ENCODE assay signal across 21 cellular contexts in genomic region chr4:151527699-151528098, GRCh38.
DNase-seq lines count a peak whose midpoint lies in the region; ATAC-seq, FAIRE-seq and TF ChIP-seq lines count a peak whose summit lies in the region.
"Had no signal": no experiment of that assay in that cellular context is flagged by ENCODE, and none has a peak within 500 bp of the region (broad histone marks: within the 10 kb centered on the region; RNA-seq: fewer than 3 reads in every experiment).

No MANE protein-coding gene starts in this region.

- in situ Hi-C loops in gastrocnemius medialis (cut with MboI; ENCODE audit: low sequenced_read_pairs in 4 of 4) = no loop called here

- intact Hi-C loops in Right ventricle myocardium superior (cut with DNase I) (no loop called here), left ventricle myocardium inferior (cut with micrococcal nuclease) (no loop called here), gastrocnemius medialis (cut with DNase I; ENCODE audit: low total_unique reads) (no loop called here)

- no peak for DNase-seq in Right ventricle myocardium superior
- DNase-seq in left ventricle myocardium inferior = no peak
- DNase-seq in RWPE2 (ENCODE audit: low spot score) = no peak
- DNase-seq in gastrocnemius medialis = no peak
- no peak for DNase-seq in SKM-1 (lab: John Stamatoyannopoulos, UW; ENCODE audit: unreplicated experiment)
- DNase-seq: CD4-positive, alpha-beta T cell; HCEC 1CT; NCI-H1092; NCI-H1417 treated with DMSO at 0.1 percent for 48 hours; NCI-H187; NCI-H510A; NCI-H69; RPMI8226; SHP77 treated with DMSO at 0.1 percent for 48 hours had no signal

- H3K27me3 ChIP-seq in left ventricle myocardium inferior (ENCODE audit: low read depth) = no peaks in the 10 kb centered on the region
- H3K27me3 ChIP-seq in RWPE2 (ENCODE audit: insufficient read depth, poor library complexity, severe bottlenecking) = no peaks in the 10 kb centered on the region
- H3K27me3 ChIP-seq in gastrocnemius medialis = no peaks in the 10 kb centered on the region
- H3K27me3 ChIP-seq: BLaER1 had no signal

- ATAC-seq in Right ventricle myocardium superior (ENCODE audit: poor library complexity) (peak; percentile 39), RWPE2 (ENCODE audit: low read depth) (peak; percentile 35; the same call in 1 of the 3 replicates), gastrocnemius medialis (peak in 1 of 2 donors; percentile 82), HG02623 (IDR thresholded peaks at IDR 0.05; ENCODE audit: unreplicated experiment) (no peak)

- no peaks in the 10 kb centered on the region for H3K9me3 ChIP-seq in left ventricle myocardium inferior (replicated peaks)
- H3K9me3 ChIP-seq in RWPE2 (ENCODE audit: severe bottlenecking) = no peaks in the 10 kb centered on the region
- no peaks in the 10 kb centered on the region for H3K9me3 ChIP-seq in gastrocnemius medialis
- H3K9me3 ChIP-seq: BLaER1 had no signal

- H3K4me1 ChIP-seq in left ventricle myocardium inferior = no peaks in the 10 kb centered on the region
- H3K4me1 ChIP-seq in RWPE2 (ENCODE audit: insufficient read depth, poor library complexity, severe bottlenecking) = peaks cover 32% of the 10 kb centered on the region
- peaks cover 44 to 56% of the 10 kb centered on the region in 2 donors for H3K4me1 ChIP-seq in gastrocnemius medialis

- TF ChIP-seq POLR2A in gastrocnemius medialis (IDR thresholded peaks at IDR 0.05) = no peak

- peak; percentile 5 for FAIRE-seq in islet of Langerhans (lab: Jason Lieb, UNC)
- FAIRE-seq: A204.1, D721Med, GM19239, H1 had no signal

- H3K27ac ChIP-seq in left ventricle myocardium inferior (replicated peaks) (no peak overlapping the region), RWPE2 (ENCODE audit: poor library complexity, severe bottlenecking) (peak overlapping the region; percentile 13), gastrocnemius medialis (peak overlapping the region; percentile 56 to 84 (median 76))
- H3K27ac ChIP-seq: BLaER1 had no signal

- no peak overlapping the region for H3K4me3 ChIP-seq in left ventricle myocardium inferior
- H3K4me3 ChIP-seq in RWPE2 (ENCODE audit: severe bottlenecking) = no peak overlapping the region
- H3K4me3 ChIP-seq in gastrocnemius medialis = no peak overlapping the region
- H3K4me3 ChIP-seq: BLaER1 had no signal

- H3K36me3 ChIP-seq in left ventricle myocardium inferior = no peaks in the 10 kb centered on the region
- no peaks in the 10 kb centered on the region for H3K36me3 ChIP-seq in RWPE2 (ENCODE audit: low read depth)
- H3K36me3 ChIP-seq in gastrocnemius medialis = no peaks in the 10 kb centered on the region
- H3K36me3 ChIP-seq: BLaER1 had no signal

- TF ChIP-seq CTCF in left ventricle myocardium inferior (IDR thresholded peaks at IDR 0.05; ENCODE audit: borderline replicate concordance) = no peak
- no peak for TF ChIP-seq CTCF in RWPE2 (IDR thresholded peaks at IDR 0.05; ENCODE audit: poor library complexity, severe bottlenecking)
- TF ChIP-seq CTCF in gastrocnemius medialis (IDR thresholded peaks at IDR 0.05 in 4 of 5, conservative IDR thresholded peaks at IDR 0.05 in 1 of 5) = no peak
